Comparison of ENCODE assay signal across 7 cellular contexts in the genomic region with DNA sequence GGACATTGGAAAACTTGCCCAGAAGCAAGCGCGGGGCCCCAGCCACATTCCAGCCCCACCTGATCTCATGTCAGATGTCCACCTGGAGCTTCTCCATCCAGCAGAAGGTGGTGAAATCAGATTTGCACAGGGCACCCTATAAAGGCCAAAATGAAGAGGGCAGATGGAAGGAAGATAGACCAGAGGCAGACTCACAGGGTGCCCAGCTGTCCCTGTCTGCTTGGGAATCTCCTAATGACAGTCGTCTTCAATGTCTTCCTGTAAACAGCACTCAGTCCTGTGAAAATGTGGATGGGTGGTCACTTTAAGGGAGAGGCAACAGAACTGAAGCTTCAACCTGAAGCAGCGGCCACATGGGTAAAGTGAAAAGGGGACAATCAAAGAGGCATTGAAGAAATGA.
"Had no signal": no experiment of that assay in that cellular context is flagged by ENCODE, and none has a peak within 500 bp of the region (broad histone marks: within the 10 kb centered on the region; RNA-seq: fewer than 3 reads in every experiment).

No MANE protein-coding gene starts in this region.

- FAIRE-seq: G401.6, GM12878, GM12892, GM18507, GM19239 had no signal

- DNase-seq: GDM1, GF-D8 had no signal

- ATAC-seq: GM12878 had no signal

- H3K4me3 ChIP-seq: GM12878 had no signal
